In genomic region chr6:161031721-161032495, GRCh38 we compare ENCODE assay signal across 14 cellular contexts. TPM values are rescaled to one million over a fixed set of nuclear protein-coding genes. Genes with fewer than 3 reads are reported as not detected.
DNase-seq lines count a peak whose midpoint lies in the region; ATAC-seq and TF ChIP-seq lines count a peak whose summit lies in the region.
"Had no signal": no experiment of that assay in that cellular context is flagged by ENCODE, and none has a peak within 500 bp of the region (broad histone marks: within the 10 kb centered on the region; RNA-seq: fewer than 3 reads in every experiment).

No MANE protein-coding gene starts in this region.

- TF ChIP-seq CTCF in AG04449 (IDR thresholded peaks at IDR 0.05; ENCODE audit: insufficient read depth, low read length, missing control alignments) (no peak), astrocyte of the cerebellum (IDR thresholded peaks at IDR 0.05; ENCODE audit: low read depth, low read length, missing control alignments) (no peak)

- H3K4me3 ChIP-seq in AG04449 (ENCODE audit: low read depth, low read length) (no peak overlapping the region), astrocyte of the cerebellum (ENCODE audit: low read depth, low read length) (no peak overlapping the region)
- H3K4me3 ChIP-seq: BLaER1 treated with 17β-estradiol and CSF1 and Interleukin-3, amounts not matched to agents 10 nM and 100 nM; mucosa of descending colon; right atrium auricular region had no signal

- in situ Hi-C loops in astrocyte of the cerebellum (cut with HindIII; ENCODE audit: low sequenced_read_pairs), result no loop called here

- POLR2A ChIA-PET in AG04449 (lab: Yijun Ruan, JAX), result no interaction called here

- DNase-seq in AG04449 (ENCODE audit: low read depth, low spot score), result peak; percentile 31
- peak; percentile 10 for DNase-seq in H4 (ENCODE audit: low spot score)
- peak; percentile 53 for DNase-seq in astrocyte of the cerebellum (ENCODE audit: low read depth)
- peak; percentile 22 for DNase-seq in foreskin melanocyte
- no peak for DNase-seq in NCI-H1092 treated with DMSO at 0.1 percent for 48 hours (lab: John Stamatoyannopoulos, UW)
- DNase-seq in globus pallidus (ENCODE audit: low spot score), result no peak
- DNase-seq: activated CD8-positive, alpha-beta T cell treated with anti-CD3 and anti-CD28 coated beads, Interleukin-2, amount 10 ng/mL, durations not matched to agents 7 days and 5 days; activated naive CD4-positive, alpha-beta T cell treated with anti-CD3 and anti-CD28 coated beads, Interleukin-2, amount 50 U/mL, for 16 hours; mucosa of descending colon; NCI-H2081 had no signal

- no peak for ATAC-seq in HG03432 (IDR thresholded peaks at IDR 0.05; ENCODE audit: unreplicated experiment)
- no peak for ATAC-seq in HG03342 (IDR thresholded peaks at IDR 0.05; ENCODE audit: unreplicated experiment)
- ATAC-seq: activated CD8-positive, alpha-beta T cell treated with anti-CD3 and anti-CD28 coated beads, Interleukin-2, amount 10 ng/mL, durations not matched to agents 7 days and 5 days; mucosa of descending colon had no signal

- CTCF ChIA-PET in AG04449 (lab: Yijun Ruan, JAX), result interaction anchor here (1.1 to 1.4 kb wide), 4 partner anchors 39 to 339 kb away, joined by 3 to 5 read pairs (median 3); no protein-coding TSS in a partner anchor

RNA-seq across cellular contexts. Expression of gene MAP3K4, which starts 40.3 kb away (rescaled TPM):
- 10.3 and 10.5 TPM in 2 replicates for total RNA-seq in H4 (2014; rRNA removed; shearing (Covaris generic))

Comparison
In these comparisons a context has a peak if more than half of its experiments do, and no peak if none do; other contexts are left out.
1. DNase-seq: peak in AG04449 (single experiment), H4 (single experiment), astrocyte of the cerebellum (single experiment) and foreskin melanocyte (single experiment); none in NCI-H1092 treated with DMSO at 0.1 percent for 48 hours (single experiment) and globus pallidus (single experiment).